23 cellular contexts compared by ENCODE assay signal in genomic region chr17:10082795-10083194, GRCh38.
"Had no signal": no experiment of that assay in that cellular context is flagged by ENCODE, and none has a peak within 500 bp of the region (broad histone marks: within the 10 kb centered on the region; RNA-seq: fewer than 3 reads in every experiment).

No MANE protein-coding gene starts in this region.

- H3K27me3 Mint-ChIP-seq: stimulated activated memory B cell treated with anti-CD40 and anti-IgM and Interleukin-4, amounts not matched to agents 10 μg/mL and 1 μg/mL and 100 μg/mL, for 72 hours; stimulated activated naive CD8-positive, alpha-beta T cell treated with anti-CD3 and anti-CD28 coated beads, Interleukin-15, Interleukin-2, amounts not matched to agents 100 ng/mL and 50 ng/mL, for 24 hours had no signal

- H3K4me3 ChIP-seq: dorsolateral prefrontal cortex, lung, ovary, psoas muscle, sigmoid colon, suprapubic skin, transverse colon, upper lobe of right lung, uterus had no signal

- H3K36me3 Mint-ChIP-seq: stimulated activated memory B cell treated with anti-CD40 and anti-IgM and Interleukin-4, amounts not matched to agents 10 μg/mL and 1 μg/mL and 100 μg/mL, for 72 hours had no signal

- H3K4me1 ChIP-seq: psoas muscle, upper lobe of right lung, uterus had no signal

- H3K27ac Mint-ChIP-seq: memory B cell; stimulated activated memory B cell treated with anti-CD40 and anti-IgM and Interleukin-4, amounts not matched to agents 10 μg/mL and 1 μg/mL and 100 μg/mL, for 72 hours had no signal

- H3K27ac ChIP-seq: ovary, psoas muscle, sigmoid colon, suprapubic skin, transverse colon, upper lobe of right lung, uterus had no signal

- ATAC-seq: left lobe of liver; naive thymus-derived CD4-positive, alpha-beta T cell; psoas muscle; right cardiac atrium; stimulated activated memory B cell treated with anti-CD40 and anti-IgM and Interleukin-4, amounts not matched to agents 10 μg/mL and 1 μg/mL and 100 μg/mL, for 72 hours; upper lobe of right lung had no signal

- H3K9me3 ChIP-seq: ovary, sigmoid colon, suprapubic skin, transverse colon, upper lobe of right lung, uterus had no signal

- H3K4me3 Mint-ChIP-seq: memory B cell; naive thymus-derived CD4-positive, alpha-beta T cell; stimulated activated memory B cell treated with anti-CD40 and anti-IgM and Interleukin-4, amounts not matched to agents 10 μg/mL and 1 μg/mL and 100 μg/mL, for 72 hours; stimulated activated naive CD8-positive, alpha-beta T cell treated with anti-CD3 and anti-CD28 coated beads, Interleukin-15, Interleukin-2, amounts not matched to agents 100 ng/mL and 50 ng/mL, for 24 hours had no signal

- FAIRE-seq: colon, frontal cortex, kidney had no signal

- DNase-seq: dorsolateral prefrontal cortex; effector CD4-positive, alpha-beta T cell; kidney; midbrain; naive thymus-derived CD4-positive, alpha-beta T cell; occipital lobe; ovary; psoas muscle; stimulated activated CD4-positive, alpha-beta T cell treated with anti-CD3 and anti-CD28 coated beads, Interleukin-2, amount 100 ng/mL, for 24 hours; stimulated activated CD4-positive, alpha-beta T cell treated with anti-CD3 and anti-CD28 coated beads, Interleukin-4, amount 100 ng/mL, for 24 hours; transverse colon; upper lobe of right lung; uterus had no signal
